Comparison of ENCODE assay signal across 1 cellular context in the genomic region with DNA sequence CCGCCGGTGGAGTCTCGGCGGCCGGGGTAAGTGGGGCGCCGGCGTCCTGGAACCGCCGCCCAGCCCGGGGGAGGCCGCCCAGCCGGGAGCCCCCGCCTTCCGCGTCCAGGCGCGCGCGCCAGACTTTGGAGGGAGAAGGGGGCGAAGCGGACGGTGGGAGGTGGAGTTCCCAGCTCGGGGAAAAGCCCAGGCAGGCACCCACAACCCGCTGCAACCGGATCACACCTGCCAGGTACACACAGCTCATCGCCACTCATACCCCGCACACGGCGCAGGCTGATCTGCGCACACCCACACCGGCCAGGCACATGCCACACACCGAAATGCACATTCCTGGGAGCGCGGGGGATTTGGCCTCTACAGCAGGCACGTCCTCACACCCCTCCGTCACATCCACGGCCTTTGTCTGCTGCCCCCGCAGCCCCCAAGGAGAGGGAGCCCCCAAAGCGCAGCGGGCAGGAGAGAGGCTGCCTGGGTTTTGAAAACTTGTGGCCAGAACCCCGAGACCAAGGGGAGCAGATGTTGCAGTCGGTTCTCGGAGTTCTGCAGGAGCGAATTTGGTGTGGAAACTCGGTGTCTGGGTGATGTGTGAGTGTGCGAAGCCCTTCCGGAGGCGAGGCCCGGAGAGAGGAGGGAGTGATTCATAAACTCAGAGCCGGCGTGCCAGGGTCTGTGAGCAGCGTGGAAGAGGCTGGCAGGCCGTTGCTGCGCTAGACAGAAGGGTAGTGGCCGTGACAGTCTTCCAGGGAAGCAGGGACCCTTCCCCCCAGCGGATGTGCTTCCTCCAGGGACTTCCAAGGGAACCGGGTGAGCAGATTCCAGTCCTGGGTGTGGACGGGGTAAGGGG.
TF ChIP-seq lines count a peak whose summit lies in the region.

No MANE protein-coding gene starts in this region.

TF ChIP-seq in H1, 55 proteins besides CTCF, POLR2A, EP300 and RAD21:
- TF ChIP-seq TAF1 (IDR thresholded peaks at IDR 0.05; ENCODE audit: low read depth, low read length), result peak; percentile 35; the same call in 1 of the 2 replicates
- TF ChIP-seq CREB1 (IDR thresholded peaks at IDR 0.05), result 0 out of 2 replicates have a peak, but pooled peaks have one; percentile 16
- TF ChIP-seq EZH2 (IDR thresholded peaks at IDR 0.05; ENCODE audit: low read depth, low read length, severe bottlenecking), result peak; percentile 37
- peak; percentile 83 for TF ChIP-seq TEAD4 (IDR thresholded peaks at IDR 0.05; ENCODE audit: low read depth, low read length)
- peak; percentile 41; the same call in 1 of the 2 replicates for TF ChIP-seq POLR2AphosphoS5 (IDR thresholded peaks at IDR 0.05; ENCODE audit: low read depth, low read length)
- TF ChIP-seq E2F6 (IDR thresholded peaks at IDR 0.05), result peak; percentile 88
- TF ChIP-seq, protein P1, sequence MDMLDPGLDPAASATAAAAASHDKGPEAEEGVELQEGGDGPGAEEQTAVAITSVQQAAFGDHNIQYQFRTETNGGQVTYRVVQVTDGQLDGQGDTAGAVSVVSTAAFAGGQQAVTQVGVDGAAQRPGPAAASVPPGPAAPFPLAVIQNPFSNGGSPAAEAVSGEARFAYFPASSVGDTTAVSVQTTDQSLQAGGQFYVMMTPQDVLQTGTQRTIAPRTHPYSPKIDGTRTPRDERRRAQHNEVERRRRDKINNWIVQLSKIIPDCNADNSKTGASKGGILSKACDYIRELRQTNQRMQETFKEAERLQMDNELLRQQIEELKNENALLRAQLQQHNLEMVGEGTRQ (IDR thresholded peaks at IDR 0.05; ENCODE audit: low read length), result no peak
- peak; percentile 4 for TF ChIP-seq KDM4A (IDR thresholded peaks at IDR 0.05; ENCODE audit: low read depth, low read length, severe bottlenecking)
- no peak for TF ChIP-seq YY1 (IDR thresholded peaks at IDR 0.05; ENCODE audit: low read depth, low read length)
- TF ChIP-seq MAX (IDR thresholded peaks at IDR 0.05), result peak; percentile 88
TF ChIP-seq in H1: peak in this region for 8.
